ENCODE assay signal across 1 cellular context in genomic region chr1:21924503-21925005, GRCh38.
A peak's percentile ranks its signal among the peaks of the same experiment; 100 is the strongest.
TF ChIP-seq lines count a peak whose summit lies in the region.

No MANE protein-coding gene starts in this region.

TF ChIP-seq in K562, 482 proteins besides CTCF, POLR2A, EP300 and RAD21 (continued from another document and continues in another):
- no peak for TF ChIP-seq RREB1 (CRISPR knock-in tag; IDR thresholded peaks at IDR 0.05)
- TF ChIP-seq ZNF280B (CRISPR knock-in tag; IDR thresholded peaks at IDR 0.05) = no peak
- TF ChIP-seq NFE2 (IDR thresholded peaks at IDR 0.05; ENCODE audit: low read depth) = no peak
- TF ChIP-seq FIP1L1 (IDR thresholded peaks at IDR 0.05; ENCODE audit: low read depth, low read length, poor library complexity, severe bottlenecking) = no peak
- no peak for TF ChIP-seq E2F4 (CRISPR knock-in tag; IDR thresholded peaks at IDR 0.05; ENCODE audit: low read depth)
- TF ChIP-seq FOXA1 (IDR thresholded peaks at IDR 0.05; ENCODE audit: borderline replicate concordance) = no peak
- no peak for TF ChIP-seq SFPQ (IDR thresholded peaks at IDR 0.05; ENCODE audit: low read depth, low read length)
- no peak for TF ChIP-seq ZNF668 (CRISPR knock-in tag; IDR thresholded peaks at IDR 0.05)
- TF ChIP-seq SRSF3 (IDR thresholded peaks at IDR 0.05; ENCODE audit: insufficient read depth, low read length) = no peak
- TF ChIP-seq ARHGAP35 (IDR thresholded peaks at IDR 0.05; ENCODE audit: partially characterized antibody) = no peak
- no peak for TF ChIP-seq HINFP (tag; conservative IDR thresholded peaks at IDR 0.05; ENCODE audit: low read depth)
- no peak for TF ChIP-seq ZNF586 (CRISPR knock-in tag; conservative IDR thresholded peaks at IDR 0.05)
- no peak for TF ChIP-seq AFF1 (IDR thresholded peaks at IDR 0.05; ENCODE audit: low read depth in 1 of 2, partially characterized antibody in 2 of 2)
- TF ChIP-seq RHOXF2B (CRISPR knock-in tag; conservative IDR thresholded peaks at IDR 0.05) = no peak
- no peak for TF ChIP-seq POU5F1 (IDR thresholded peaks at IDR 0.05; ENCODE audit: borderline replicate concordance, low read depth, low read length, partially characterized antibody)
- TF ChIP-seq C11orf30 (IDR thresholded peaks at IDR 0.05; ENCODE audit: low read depth) = no peak; the same call in 1 of the 2 replicates
- peak; percentile 62; the same call in 1 of the 2 replicates for TF ChIP-seq SOX6 (IDR thresholded peaks at IDR 0.05)
- TF ChIP-seq BMI1 (IDR thresholded peaks at IDR 0.05; ENCODE audit: low read length) = no peak
- no peak for TF ChIP-seq USF2 (CRISPR knock-in tag; IDR thresholded peaks at IDR 0.05)
- TF ChIP-seq ETV1 (tag; conservative IDR thresholded peaks at IDR 0.05; ENCODE audit: low read depth) = no peak
- no peak for TF ChIP-seq MITF (IDR thresholded peaks at IDR 0.05)
- no peak for TF ChIP-seq PCBP2 (IDR thresholded peaks at IDR 0.05; ENCODE audit: low read depth, low read length, poor library complexity, severe bottlenecking)
- TF ChIP-seq SRSF1 (IDR thresholded peaks at IDR 0.05; ENCODE audit: low read depth, low read length) = no peak
- TF ChIP-seq MLLT1 (IDR thresholded peaks at IDR 0.05) = no peak
- TF ChIP-seq CLOCK (CRISPR knock-in tag; IDR thresholded peaks at IDR 0.05; ENCODE audit: borderline replicate concordance) = 0 out of 2 replicates have a peak, but pooled peaks have one; percentile 60
- no peak for TF ChIP-seq TAL1 (IDR thresholded peaks at IDR 0.05)
- no peak for TF ChIP-seq ZNF551 (CRISPR knock-in tag; IDR thresholded peaks at IDR 0.05)
- TF ChIP-seq CSDE1 (IDR thresholded peaks at IDR 0.05) = no peak
- no peak for TF ChIP-seq ZC3H11A (IDR thresholded peaks at IDR 0.05; ENCODE audit: low read depth, low read length)
- TF ChIP-seq GABPA (tag; conservative IDR thresholded peaks at IDR 0.05; ENCODE audit: low read depth) = no peak
- no peak for TF ChIP-seq HNRNPUL1 (IDR thresholded peaks at IDR 0.05; ENCODE audit: low read length)
- TF ChIP-seq GABPB2 (CRISPR knock-in tag; conservative IDR thresholded peaks at IDR 0.05) = no peak
- TF ChIP-seq SUPT5H (IDR thresholded peaks at IDR 0.05) = no peak
- no peak for TF ChIP-seq TCF7L2 (IDR thresholded peaks at IDR 0.05; ENCODE audit: low read depth, low read length)
- no peak for TF ChIP-seq LEF1 (IDR thresholded peaks at IDR 0.05)
